ENCODE assay signal across 8 cellular contexts in genomic region chr14:67240168-67240932, GRCh38. TPM values are rescaled to one million over a fixed set of nuclear protein-coding genes. Genes with fewer than 3 reads are reported as not detected.
DNase-seq lines count a peak whose midpoint lies in the region; ATAC-seq and TF ChIP-seq lines count a peak whose summit lies in the region.

No MANE protein-coding gene starts in this region.

- H3K27me3 ChIP-seq in Karpas-422 (ENCODE audit: low read length) (no peaks in the 10 kb centered on the region), lung (ENCODE audit: control insufficient read depth, insufficient read depth) (no peaks in the 10 kb centered on the region)
- no peaks in the 10 kb centered on the region for H3K27me3 ChIP-seq in effector memory CD4-positive, alpha-beta T cell (replicated peaks; ENCODE audit: control insufficient read depth, insufficient read depth, low read length, poor library complexity, severe bottlenecking)

- no peaks in the 10 kb centered on the region for H3K9me2 ChIP-seq in Karpas-422 (replicated peaks; ENCODE audit: insufficient read depth, low read length)

- 12 to 16% methylated on average over 23 of the region's 23 CpGs for WGBS in lung, 2 donors

- peaks cover 20% of the 10 kb centered on the region for H3K4me1 ChIP-seq in Karpas-422 (ENCODE audit: low read length)
- no peaks in the 10 kb centered on the region for H3K4me1 ChIP-seq in effector memory CD4-positive, alpha-beta T cell (ENCODE audit: control insufficient read depth, insufficient read depth, low read length, poor library complexity, severe bottlenecking)
- H3K4me1 ChIP-seq in lung (ENCODE audit: control insufficient read depth in 2 of 2, insufficient read depth in 2 of 2, low read length in 2 of 2): peaks cover 0 to 7% of the 10 kb centered on the region in 2 donors

- H3K36me3 Mint-ChIP-seq in WTC11: no peaks in the 10 kb centered on the region
- no peaks in the 10 kb centered on the region for H3K36me3 Mint-ChIP-seq in stimulated activated effector memory CD8-positive, alpha-beta T cell treated with anti-CD3 and anti-CD28 coated beads, Interleukin-12 subunit alpha, Interleukin-12 subunit beta, amount 100 ng/mL, for 72 hours

- H3K9me3 ChIP-seq in Karpas-422 (ENCODE audit: low read length) (no peaks in the 10 kb centered on the region), lung (ENCODE audit: control insufficient read depth in 2 of 2, insufficient read depth in 1 of 2, low read length in 1 of 2) (no peaks in the 10 kb centered on the region)
- no peaks in the 10 kb centered on the region for H3K9me3 ChIP-seq in effector memory CD4-positive, alpha-beta T cell (ENCODE audit: control insufficient read depth, low read length)

- intact Hi-C loops in posterior vena cava (cut with DNase I): no loop called here

- peaks cover 26% of the 10 kb centered on the region for H3K27me3 Mint-ChIP-seq in WTC11 (ENCODE audit: low read depth)

- POLR2A ChIA-PET in WTC11 (lab: Charles Lee): interaction anchor here (1.6 kb wide), 1 partner anchor 45 kb away, joined by 3 read pairs; no protein-coding TSS in a partner anchor

- H3K27ac ChIP-seq in Karpas-422 (ENCODE audit: low read length): no peak overlapping the region
- peak overlapping the region; percentile 71 for H3K27ac ChIP-seq in effector memory CD4-positive, alpha-beta T cell (ENCODE audit: insufficient read depth, low read length, poor library complexity, severe bottlenecking)
- H3K27ac ChIP-seq in lung (ENCODE audit: low read depth in 1 of 2, low read length in 1 of 2): peak overlapping the region; percentile 75 to 95

- 0 out of 2 replicates have a peak, but pooled peaks cover 5% of the 10 kb centered on the region for H3K79me2 ChIP-seq in Karpas-422 (ENCODE audit: low read length)

- H2AFZ ChIP-seq in Karpas-422 (ENCODE audit: low read length): peak overlapping the region; percentile 93

- TF ChIP-seq CTCF in WTC11 (IDR thresholded peaks at IDR 0.05) (no peak), lung (IDR thresholded peaks at IDR 0.05; ENCODE audit: control extremely low read depth, extremely low read depth) (no peak)

- H3K27ac Mint-ChIP-seq in WTC11: peak overlapping the region; percentile 84
- no peak overlapping the region for H3K27ac Mint-ChIP-seq in stimulated activated effector memory CD8-positive, alpha-beta T cell treated with anti-CD3 and anti-CD28 coated beads, Interleukin-12 subunit alpha, Interleukin-12 subunit beta, amount 100 ng/mL, for 72 hours

- CTCF ChIA-PET in WTC11 (lab: Charles Lee): interaction anchor here (0.7 kb wide), 1 partner anchor 12 kb away, joined by 3 read pairs; no protein-coding TSS in a partner anchor

- H3K4me3 ChIP-seq in Karpas-422 (ENCODE audit: low read length) (peak overlapping the region; percentile 79), lung (peak overlapping the region; percentile 20)
- peak overlapping the region; percentile 87 for H3K4me3 ChIP-seq in effector memory CD4-positive, alpha-beta T cell (ENCODE audit: insufficient read depth, low read depth, low read length, poor library complexity, severe bottlenecking)

- ATAC-seq in GM21515 (IDR thresholded peaks at IDR 0.05; ENCODE audit: unreplicated experiment) (peak; percentile 25), WTC11 (peak; percentile 11), lung (ENCODE audit: insufficient read depth, low FRiP score) (peak; percentile 24)
- ATAC-seq in stimulated activated effector memory CD8-positive, alpha-beta T cell treated with anti-CD3 and anti-CD28 coated beads, Interleukin-12 subunit alpha, Interleukin-12 subunit beta, amount 100 ng/mL, for 72 hours: peak; percentile 2

- peak; percentile 16 for DNase-seq in COR-L47 (lab: John Stamatoyannopoulos, UW)
- DNase-seq in Karpas-422: peak; percentile 65
- DNase-seq in WTC11 (ENCODE audit: low spot score): peak; percentile 16
- DNase-seq in effector memory CD4-positive, alpha-beta T cell: peak; percentile 4 to 20 (median 19)
- DNase-seq in lung (ENCODE audit: low spot score): peak; percentile 64
- DNase-seq in stimulated activated effector memory CD8-positive, alpha-beta T cell treated with anti-CD3 and anti-CD28 coated beads, Interleukin-12 subunit alpha, Interleukin-12 subunit beta, amount 100 ng/mL, for 72 hours (ENCODE audit: low spot score in 2 of 2): peak in 1 of 2 donors; percentile 8
- DNase-seq in posterior vena cava (ENCODE audit: low spot score): no peak

- H3K36me3 ChIP-seq in Karpas-422 (ENCODE audit: insufficient read depth, low read length) (no peaks in the 10 kb centered on the region), lung (ENCODE audit: control insufficient read depth in 2 of 2, insufficient read depth in 2 of 2, low read length in 2 of 2) (no peaks in the 10 kb centered on the region)
- no peaks in the 10 kb centered on the region for H3K36me3 ChIP-seq in effector memory CD4-positive, alpha-beta T cell (ENCODE audit: control insufficient read depth, insufficient read depth, low read length)

- peak overlapping the region; percentile 89 for H3K4me3 Mint-ChIP-seq in WTC11
- H3K4me3 Mint-ChIP-seq in stimulated activated effector memory CD8-positive, alpha-beta T cell treated with anti-CD3 and anti-CD28 coated beads, Interleukin-12 subunit alpha, Interleukin-12 subunit beta, amount 100 ng/mL, for 72 hours: peak overlapping the region; percentile 76

- peak overlapping the region; percentile 69 for H3K9ac ChIP-seq in Karpas-422 (ENCODE audit: low read length)

- H4K20me1 ChIP-seq in Karpas-422 (ENCODE audit: insufficient read depth, low read depth, low read length): peaks cover 19% of the 10 kb centered on the region

- peak overlapping the region; percentile 87 for H3K4me2 ChIP-seq in Karpas-422 (ENCODE audit: low read depth, low read length, poor library complexity, severe bottlenecking)

- H3K4me1 Mint-ChIP-seq in WTC11: peaks cover 21% of the 10 kb centered on the region
- H3K4me1 Mint-ChIP-seq in stimulated activated effector memory CD8-positive, alpha-beta T cell treated with anti-CD3 and anti-CD28 coated beads, Interleukin-12 subunit alpha, Interleukin-12 subunit beta, amount 100 ng/mL, for 72 hours: peaks cover 19% of the 10 kb centered on the region

- no peaks in the 10 kb centered on the region for H3K9me3 Mint-ChIP-seq in WTC11
- H3K9me3 Mint-ChIP-seq in stimulated activated effector memory CD8-positive, alpha-beta T cell treated with anti-CD3 and anti-CD28 coated beads, Interleukin-12 subunit alpha, Interleukin-12 subunit beta, amount 100 ng/mL, for 72 hours: no peaks in the 10 kb centered on the region

TF ChIP-seq in WTC11, 78 proteins besides CTCF, POLR2A, EP300 and RAD21:
- TF ChIP-seq KAT7 (CRISPR knock-in tag; IDR thresholded peaks at IDR 0.05; ENCODE audit: borderline replicate concordance) (peak; percentile 57; the same call in 1 of the 2 replicates), CREM (CRISPR knock-in tag; IDR thresholded peaks at IDR 0.05) (no peak), NR2C2 (CRISPR knock-in tag; IDR thresholded peaks at IDR 0.05) (no peak)

RNA-seq across cellular contexts. Expression of gene PALS1, which starts 0.9 kb away (rescaled TPM):
- 3.8 and 6.2 TPM in 2 replicates for total RNA-seq in Karpas-422 (2014; rRNA removed; shearing (Covaris generic); ENCODE audit: low replicate concordance)
- 18.0 to 21.7 TPM (median 21.0 TPM) in 3 replicates for total RNA-seq in WTC11 (2021)
- 10 to 100 TPM; 26.1 to 45.7 TPM for total RNA-seq in lung
- polyA plus RNA-seq in lung: 1 to 10 TPM; 6.1 to 8.7 TPM
- total RNA-seq in posterior vena cava: 10 to 100 TPM; 15.3 to 18.0 TPM

RNA-seq across cellular contexts. Expression of gene GARIN2, which starts 51.1 kb away (rescaled TPM):
- total RNA-seq in Karpas-422 (2014; rRNA removed; shearing (Covaris generic); ENCODE audit: low replicate concordance): not detected in 2 replicates
- not detected in 3 replicates for total RNA-seq in WTC11 (2021)
- under 1 TPM in 1 of 2 donors, not detected in 1; 0.11 TPM for total RNA-seq in lung
- polyA plus RNA-seq in lung: under 1 TPM; 0.03 to 0.06 TPM
- not detected for total RNA-seq in posterior vena cava

Comparison
In these comparisons a context has a peak if more than half of its experiments do, and no peak if none do; other contexts are left out.
1. H3K4me3 ChIP-seq: peak in every context shown above with its lines; median percentile 87 in effector memory CD4-positive, alpha-beta T cell; 79 in Karpas-422; 20 in lung.